In the genomic region with DNA sequence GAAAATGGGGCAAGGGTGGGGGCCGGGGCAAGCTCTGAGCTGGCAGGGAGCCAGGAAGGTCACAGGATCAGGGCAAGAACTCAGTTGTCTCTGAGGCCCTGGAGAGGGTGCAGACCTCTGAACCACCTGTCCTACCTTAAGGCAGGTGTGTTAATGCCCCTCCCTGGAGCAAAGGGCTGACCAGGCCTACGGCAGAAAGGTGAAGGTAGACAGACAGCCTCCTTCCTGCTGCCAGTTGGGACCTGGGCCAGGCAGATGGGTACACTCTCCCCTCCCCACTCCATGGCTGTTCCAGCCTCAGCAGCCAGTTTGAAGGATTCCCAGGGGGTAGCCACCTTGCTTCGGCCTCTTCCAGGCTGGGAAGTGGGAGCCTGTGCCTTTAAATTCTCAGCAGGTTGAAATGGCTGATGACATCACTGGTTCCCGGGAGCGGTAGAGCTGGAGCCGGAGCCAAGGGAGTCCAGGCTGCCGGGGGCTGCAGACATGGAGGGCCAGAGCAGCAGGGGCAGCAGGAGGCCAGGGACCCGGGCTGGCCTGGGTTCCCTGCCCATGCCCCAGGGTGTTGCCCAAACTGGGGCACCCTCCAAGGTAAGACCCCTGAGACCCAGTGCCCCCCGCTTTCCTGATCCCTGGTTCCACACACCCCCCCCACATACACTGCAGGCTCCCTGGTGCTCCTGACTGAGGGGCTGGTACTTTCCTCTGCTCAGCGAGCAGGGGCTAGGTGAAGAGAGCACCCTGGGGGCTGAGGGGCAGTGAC, we compare ENCODE assay signal across 7 cellular contexts. TPM values are rescaled to one million over a fixed set of nuclear protein-coding genes. Genes with fewer than 3 reads are reported as not detected.
DNase-seq lines count a peak whose midpoint lies in the region; ATAC-seq and TF ChIP-seq lines count a peak whose summit lies in the region.

A gene with protein sequence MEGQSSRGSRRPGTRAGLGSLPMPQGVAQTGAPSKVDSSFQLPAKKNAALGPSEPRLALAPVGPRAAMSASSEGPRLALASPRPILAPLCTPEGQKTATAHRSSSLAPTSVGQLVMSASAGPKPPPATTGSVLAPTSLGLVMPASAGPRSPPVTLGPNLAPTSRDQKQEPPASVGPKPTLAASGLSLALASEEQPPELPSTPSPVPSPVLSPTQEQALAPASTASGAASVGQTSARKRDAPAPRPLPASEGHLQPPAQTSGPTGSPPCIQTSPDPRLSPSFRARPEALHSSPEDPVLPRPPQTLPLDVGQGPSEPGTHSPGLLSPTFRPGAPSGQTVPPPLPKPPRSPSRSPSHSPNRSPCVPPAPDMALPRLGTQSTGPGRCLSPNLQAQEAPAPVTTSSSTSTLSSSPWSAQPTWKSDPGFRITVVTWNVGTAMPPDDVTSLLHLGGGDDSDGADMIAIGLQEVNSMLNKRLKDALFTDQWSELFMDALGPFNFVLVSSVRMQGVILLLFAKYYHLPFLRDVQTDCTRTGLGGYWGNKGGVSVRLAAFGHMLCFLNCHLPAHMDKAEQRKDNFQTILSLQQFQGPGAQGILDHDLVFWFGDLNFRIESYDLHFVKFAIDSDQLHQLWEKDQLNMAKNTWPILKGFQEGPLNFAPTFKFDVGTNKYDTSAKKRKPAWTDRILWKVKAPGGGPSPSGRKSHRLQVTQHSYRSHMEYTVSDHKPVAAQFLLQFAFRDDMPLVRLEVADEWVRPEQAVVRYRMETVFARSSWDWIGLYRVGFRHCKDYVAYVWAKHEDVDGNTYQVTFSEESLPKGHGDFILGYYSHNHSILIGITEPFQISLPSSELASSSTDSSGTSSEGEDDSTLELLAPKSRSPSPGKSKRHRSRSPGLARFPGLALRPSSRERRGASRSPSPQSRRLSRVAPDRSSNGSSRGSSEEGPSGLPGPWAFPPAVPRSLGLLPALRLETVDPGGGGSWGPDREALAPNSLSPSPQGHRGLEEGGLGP (plus strand): TSS at position 435 of the 760 bp plus-strand sequence. CDS start 49 bp downstream, at position 484.

- H3K27me3 Mint-ChIP-seq in activated T-helper 17 cell treated with anti-CD3 and anti-CD28 coated beads, Interleukin-2, amount 50 U/mL, for 72 hours: no peaks in the 10 kb centered on the region

- H3K36me3 ChIP-seq in esophagus (ENCODE audit: control insufficient read depth in 2 of 2, insufficient read depth in 2 of 2, low read length in 1 of 2): no peaks in the 10 kb centered on the region
- H3K36me3 ChIP-seq in muscle layer of colon (ENCODE audit: insufficient read depth, low read length): no peaks in the 10 kb centered on the region

- H3K9me3 Mint-ChIP-seq in activated T-helper 17 cell treated with anti-CD3 and anti-CD28 coated beads, Interleukin-2, amount 50 U/mL, for 72 hours: no peaks in the 10 kb centered on the region

- H3K36me3 Mint-ChIP-seq in activated T-helper 17 cell treated with anti-CD3 and anti-CD28 coated beads, Interleukin-2, amount 50 U/mL, for 72 hours (ENCODE audit: low read depth): no peaks in the 10 kb centered on the region

- WGBS in esophagus, 2 donors: 15 to 23% methylated on average over 10 of the region's 10 CpGs

- H3K4me3 Mint-ChIP-seq in activated T-helper 17 cell treated with anti-CD3 and anti-CD28 coated beads, Interleukin-2, amount 50 U/mL, for 72 hours: no peak within 1 kb of the TSS

- POLR2A ChIA-PET in HEK293T (lab: Yijun Ruan, JAX): interaction anchor here (0.7 to 1.8 kb wide), 4 partner anchors 13 to 37 kb away, joined by 3 to 13 read pairs (median 4); partner anchors contain the start of genes RNF185 and SELENOM

- H3K27ac ChIP-seq in esophagus (ENCODE audit: low read depth in 2 of 2, low read length in 1 of 2) (peak within 1 kb of the TSS in 1 of 2 donors; percentile 65), muscle layer of colon (ENCODE audit: low read depth, low read length) (peak within 1 kb of the TSS; percentile 66)

- H3K4me1 Mint-ChIP-seq in activated T-helper 17 cell treated with anti-CD3 and anti-CD28 coated beads, Interleukin-2, amount 50 U/mL, for 72 hours: peaks cover 5% of the 10 kb centered on the region

- DNase-seq in HEK293T (ENCODE audit: extremely low spot score): peak; percentile 88
- no peak for DNase-seq in GM13977 (ENCODE audit: low spot score)

- H3K9me3 ChIP-seq in esophagus (ENCODE audit: control insufficient read depth in 2 of 2, insufficient read depth in 1 of 2, low read depth in 1 of 2, low read length in 1 of 2): no peaks in the 10 kb centered on the region
- no peaks in the 10 kb centered on the region for H3K9me3 ChIP-seq in muscle layer of colon (ENCODE audit: low read length)

- TF ChIP-seq CTCF in GM13977 (IDR thresholded peaks at IDR 0.05; ENCODE audit: extremely low read depth, insufficient read depth, missing control alignments): no peak

- in situ Hi-C loops in GM13977 (cut with MboI; ENCODE audit: low pct_unique_long_range_greater_than_20kb, low sequenced_read_pairs, unreplicated experiment): no loop called here

- peak within 1 kb of the TSS; percentile 33 to 44 for H3K4me3 ChIP-seq in esophagus (ENCODE audit: low read depth in 1 of 2, low read length in 2 of 2)
- peak within 1 kb of the TSS; percentile 51 to 57 for H3K4me3 ChIP-seq in muscle layer of colon (ENCODE audit: low read depth in 1 of 2, low read length in 2 of 2)

- peaks cover 0 to 10% of the 10 kb centered on the region in 2 donors for H3K4me1 ChIP-seq in esophagus (ENCODE audit: control insufficient read depth in 2 of 2, insufficient read depth in 2 of 2, low read length in 1 of 2)
- peaks cover 17% of the 10 kb centered on the region for H3K4me1 ChIP-seq in muscle layer of colon (ENCODE audit: insufficient read depth, low read length)

- ATAC-seq in activated T-helper 17 cell treated with anti-CD3 and anti-CD28 coated beads, Interleukin-2, amount 50 U/mL, for 72 hours (replicated peaks): no peak
- ATAC-seq in HG02623 (IDR thresholded peaks at IDR 0.05; ENCODE audit: unreplicated experiment): no peak

- H3K27me3 ChIP-seq in esophagus (ENCODE audit: control insufficient read depth in 1 of 2, insufficient read depth in 2 of 2, low read length in 2 of 2) (no peaks in the 10 kb centered on the region), muscle layer of colon (ENCODE audit: control insufficient read depth in 1 of 2, insufficient read depth in 2 of 2, low read length in 2 of 2) (no peaks in the 10 kb centered on the region)

- peak within 1 kb of the TSS; percentile 42 for H3K9ac ChIP-seq in muscle layer of colon (ENCODE audit: low read length)

- H3K27ac Mint-ChIP-seq in activated T-helper 17 cell treated with anti-CD3 and anti-CD28 coated beads, Interleukin-2, amount 50 U/mL, for 72 hours: no peak within 1 kb of the TSS

- CTCF ChIA-PET in HEK293T (lab: Yijun Ruan, JAX): interaction anchor here (0.7 kb wide), 1 partner anchor 15 kb away, joined by 4 read pairs; the partner anchor contains the start of gene SELENOM

TF ChIP-seq in HEK293T, 16 proteins besides CTCF, POLR2A, EP300 and RAD21:
- no peak for TF ChIP-seq NFRKB (IDR thresholded peaks at IDR 0.05)
TF ChIP-seq in HEK293T: peak in this region for 0.

TF ChIP-seq in PFSK-1, 5 proteins besides CTCF, POLR2A, EP300 and RAD21:
- peak; percentile 62 for TF ChIP-seq POLR2AphosphoS5 (IDR thresholded peaks at IDR 0.05; ENCODE audit: low read depth, low read length)
- no peak for TF ChIP-seq TAF1 (IDR thresholded peaks at IDR 0.05; ENCODE audit: borderline replicate concordance, insufficient read depth, low read length)

RNA-seq across cellular contexts. Expression of the gene that starts here (rescaled TPM):
- polyA plus RNA-seq in PFSK-1 (2012; ENCODE audit: insufficient read length, low read depth): 7.3 TPM
- polyA plus RNA-seq in esophagus: 1 to 10 TPM; 1.6 to 3.3 TPM
- total RNA-seq in activated T-helper 17 cell treated with anti-CD3 and anti-CD28 coated beads, Interleukin-2, amount 50 U/mL, for 72 hours: under 1 TPM; 0.09 to 0.34 TPM
